In genomic region chr6:21588812-21589811, GRCh38 we compare ENCODE assay signal across 8 cellular contexts. TPM values are rescaled to one million over a fixed set of nuclear protein-coding genes. Genes with fewer than 3 reads are reported as not detected.
DNase-seq lines count a peak whose midpoint lies in the region; ATAC-seq and TF ChIP-seq lines count a peak whose summit lies in the region.

No MANE protein-coding gene starts in this region.

- peak; percentile 65 to 71 for ATAC-seq in activated naive CD4-positive, alpha-beta T cell treated with anti-CD3 and anti-CD28 coated beads, Interleukin-2, amount 50 U/mL, for 72 hours

- H3K36me3 Mint-ChIP-seq in HFFc6 (ENCODE audit: low read depth) (no peaks in the 10 kb centered on the region), type B pancreatic cell (no peaks in the 10 kb centered on the region)
- H3K36me3 Mint-ChIP-seq in activated naive CD4-positive, alpha-beta T cell treated with anti-CD3 and anti-CD28 coated beads, Interleukin-2, amount 50 U/mL, for 72 hours = peaks cover 0 to 7% of the 10 kb centered on the region in 2 donors

- H3K4me3 Mint-ChIP-seq in HFFc6 (peak overlapping the region; percentile 93), type B pancreatic cell (peak overlapping the region; percentile 99)

- DNase-seq in GM12864 (ENCODE audit: low read depth) = no peak
- DNase-seq in HFFc6 = peak; percentile 71
- DNase-seq in NB4 (ENCODE audit: low read depth) = peak; percentile 89
- DNase-seq in SK-N-MC (ENCODE audit: low read depth, low spot score) = no peak
- DNase-seq in activated naive CD4-positive, alpha-beta T cell treated with anti-CD3 and anti-CD28 coated beads, Interleukin-2, amount 50 U/mL, for 72 hours (ENCODE audit: low spot score in 2 of 2) = peak; percentile 67 to 89
- DNase-seq in head of caudate nucleus = peak; percentile 82 to 96 (median 91)
- peak; percentile 86 to 94 (median 94) for DNase-seq in ovary
- peak; percentile 95 for DNase-seq in type B pancreatic cell (ENCODE audit: extremely low spot score, unreplicated experiment)

- TF ChIP-seq POLR2A in NB4 (IDR thresholded peaks at IDR 0.05; ENCODE audit: extremely low read depth, insufficient read length) (peak; percentile 24), ovary (IDR thresholded peaks at IDR 0.05) (peak; percentile 39)

- no peaks in the 10 kb centered on the region for H3K27me3 Mint-ChIP-seq in HFFc6 (ENCODE audit: insufficient read depth)
- no peaks in the 10 kb centered on the region for H3K27me3 Mint-ChIP-seq in type B pancreatic cell

- H3K27ac Mint-ChIP-seq in HFFc6 = peak overlapping the region; percentile 84
- peak overlapping the region; percentile 22 to 68 for H3K27ac Mint-ChIP-seq in activated naive CD4-positive, alpha-beta T cell treated with anti-CD3 and anti-CD28 coated beads, Interleukin-2, amount 50 U/mL, for 72 hours
- H3K27ac Mint-ChIP-seq in type B pancreatic cell = peak overlapping the region; percentile 98

- peak; percentile 93 for TF ChIP-seq CTCF in GM12864 (IDR thresholded peaks at IDR 0.05; ENCODE audit: low read depth, low read length, missing control alignments)
- peak; percentile 93 for TF ChIP-seq CTCF in HFFc6 (IDR thresholded peaks at IDR 0.05)
- TF ChIP-seq CTCF in NB4 (IDR thresholded peaks at IDR 0.05; ENCODE audit: low read depth, low read length) = peak; percentile 85
- TF ChIP-seq CTCF in ovary (IDR thresholded peaks at IDR 0.05) = peak; percentile 81 to 86 (median 84)
- TF ChIP-seq CTCF in type B pancreatic cell (conservative IDR thresholded peaks at IDR 0.05) = peak; percentile 95

- H3K4me1 ChIP-seq in ovary (ENCODE audit: insufficient read depth) = no peaks in the 10 kb centered on the region

- H3K36me3 ChIP-seq in SK-N-MC (ENCODE audit: insufficient read depth, low read length) (no peaks in the 10 kb centered on the region), ovary (no peaks in the 10 kb centered on the region)

- TF ChIP-seq EP300 in ovary (IDR thresholded peaks at IDR 0.05) = no peak

- H3K9ac ChIP-seq in SK-N-MC (ENCODE audit: insufficient read length) = peak overlapping the region; percentile 67

- no peaks in the 10 kb centered on the region for H3K9me3 Mint-ChIP-seq in HFFc6
- peaks cover under 1% of the 10 kb centered on the region in 2 donors for H3K9me3 Mint-ChIP-seq in activated naive CD4-positive, alpha-beta T cell treated with anti-CD3 and anti-CD28 coated beads, Interleukin-2, amount 50 U/mL, for 72 hours
- no peaks in the 10 kb centered on the region for H3K9me3 Mint-ChIP-seq in type B pancreatic cell

- H3K9me3 ChIP-seq in SK-N-MC (ENCODE audit: low read depth, low read length) (no peaks in the 10 kb centered on the region), ovary (no peaks in the 10 kb centered on the region)

- intact Hi-C loops in head of caudate nucleus (cut with DNase I) (loop anchor here (5.0 kb wide), 2 partner anchors 802 to 1022 kb away; no protein-coding TSS in a partner anchor), ovary (cut with DNase I) (loop anchor here in 3 of 4 donors (5.0 to 10.0 kb wide), 6 partner anchors 244 to 1024 kb away; no protein-coding TSS in a partner anchor)

- H3K4me1 Mint-ChIP-seq in HFFc6 (ENCODE audit: low read depth) = peaks cover 5% of the 10 kb centered on the region; the same call in 1 of the 2 replicates
- peaks cover 13% of the 10 kb centered on the region for H3K4me1 Mint-ChIP-seq in type B pancreatic cell (ENCODE audit: unreplicated experiment)

- WGBS in ovary, 3 donors = 0 to 1% (median 0%) methylated on average over 42 of the region's 42 CpGs

- H3K27me3 ChIP-seq in ovary = no peaks in the 10 kb centered on the region

- H3K27ac ChIP-seq in SK-N-MC = peak overlapping the region; percentile 47; the same call in 1 of the 2 replicates
- H3K27ac ChIP-seq in ovary = peak overlapping the region; percentile 43 to 94

- H3K4me3 ChIP-seq in GM12864 (ENCODE audit: low read depth, low read length) = peak overlapping the region; percentile 65
- peak overlapping the region; percentile 66 for H3K4me3 ChIP-seq in NB4 (ENCODE audit: low read depth, low read length)
- peak overlapping the region; percentile 89 for H3K4me3 ChIP-seq in SK-N-MC
- H3K4me3 ChIP-seq in ovary = peak overlapping the region; percentile 60

RNA-seq across cellular contexts. Expression of gene SOX4, which starts 4.4 kb away (rescaled TPM):
- total RNA-seq in HFFc6 (2021; fragmentation: NEBNext Ultra II Directional; extraction: Animal tissue kit (Norgen Biotek cat#: 25700)) = 1 to 10 TPM; 3.3 to 6.4 (median 3.6) TPM
- total RNA-seq in activated naive CD4-positive, alpha-beta T cell treated with anti-CD3 and anti-CD28 coated beads, Interleukin-2, amount 50 U/mL, for 72 hours = 1 to 10 TPM in 1 of 2 donors, under 1 TPM in 1; 0.89 to 4.2 TPM
- total RNA-seq in ovary (10 to 100 TPM; 34.4 to 78.3 (median 53.5) TPM), type B pancreatic cell (ENCODE audit: low replicate concordance) (138 and 152 TPM in 2 replicates)
- 10 to 100 TPM; 34.0 to 82.6 TPM for polyA plus RNA-seq in ovary

Comparison
In these comparisons a context has a peak if more than half of its experiments do, and no peak if none do; other contexts are left out.
1. DNase-seq: peak in HFFc6 (single experiment), NB4 (single experiment), activated naive CD4-positive, alpha-beta T cell treated with anti-CD3 and anti-CD28 coated beads, Interleukin-2, amount 50 U/mL, for 72 hours (2 of 2), head of caudate nucleus (42 of 42), ovary (5 of 5) and type B pancreatic cell (single experiment); none in GM12864 (single experiment) and SK-N-MC (single experiment).
2. H3K27ac Mint-ChIP-seq: peak in every context shown above with its lines; median percentile 98 in type B pancreatic cell; 84 in HFFc6; 45 in activated naive CD4-positive, alpha-beta T cell treated with anti-CD3 and anti-CD28 coated beads, Interleukin-2, amount 50 U/mL, for 72 hours.
3. RNA of gene SOX4, which starts 4.4 kb away (total RNA-seq): 138 to 152 TPM in type B pancreatic cell and 34.4 to 78.3 TPM in ovary; 0.89 to 4.2 TPM in activated naive CD4-positive, alpha-beta T cell treated with anti-CD3 and anti-CD28 coated beads, Interleukin-2, amount 50 U/mL, for 72 hours and 3.3 to 6.4 TPM in HFFc6; every median in the first group is over 4 times any median in the second.
4. Peak in every context shown above with its lines, with median percentiles within 50 percentile points of each other: H3K4me3 ChIP-seq and CTCF ChIP-seq.